ENCODE assay signal across 8 cellular contexts in the genomic region with DNA sequence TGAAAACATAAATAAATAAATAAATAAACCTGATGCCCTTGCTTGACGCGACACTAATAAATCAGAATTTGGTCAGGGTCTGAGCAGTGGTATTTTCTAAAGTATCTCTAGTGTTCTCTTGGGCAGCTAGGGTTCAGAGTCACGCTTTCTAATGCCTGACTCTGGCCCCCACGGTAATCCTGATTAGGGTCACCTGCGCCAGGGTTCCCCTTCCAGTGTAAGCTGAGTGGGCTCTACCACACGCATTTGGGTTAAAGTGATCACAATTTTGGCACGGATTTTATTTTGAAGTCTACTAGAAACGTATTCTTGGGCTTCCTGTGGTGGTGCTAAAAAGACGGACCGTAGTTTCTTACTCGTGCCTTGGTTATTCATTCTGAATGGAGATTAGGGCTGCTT. TPM values are rescaled to one million over a fixed set of nuclear protein-coding genes. Genes with fewer than 3 reads are reported as not detected.
DNase-seq lines count a peak whose midpoint lies in the region; ATAC-seq and TF ChIP-seq lines count a peak whose summit lies in the region.

No MANE protein-coding gene starts in this region.

- H3K4me3 ChIP-seq in AG04449 (ENCODE audit: low read depth, low read length) (peak overlapping the region; percentile 76), H7 (ENCODE audit: insufficient read depth, low read depth, low read length) (peak overlapping the region; percentile 59), right atrium auricular region (peak overlapping the region; percentile 70 to 75), smooth muscle cell (peak overlapping the region; percentile 73)

- H3K79me2 ChIP-seq in smooth muscle cell (ENCODE audit: low read depth), result peaks cover 39% of the 10 kb centered on the region

- H3K27me3 ChIP-seq in H7 (ENCODE audit: control insufficient read depth, insufficient read depth, low read length) (no peaks in the 10 kb centered on the region), right atrium auricular region (no peaks in the 10 kb centered on the region), smooth muscle cell (ENCODE audit: low read depth) (no peaks in the 10 kb centered on the region)

- DNase-seq in AG04449 (ENCODE audit: low read depth, low spot score), result no peak
- DNase-seq in H7, result peak; percentile 16
- no peak for DNase-seq in right atrium auricular region (ENCODE audit: low spot score)
- no peak for DNase-seq in smooth muscle cell (lab: John Stamatoyannopoulos, UW; ENCODE audit: unreplicated experiment)
- no peak for DNase-seq in mucosa of gallbladder (ENCODE audit: low spot score)
- no peak for DNase-seq in NCI-H1930 (lab: John Stamatoyannopoulos, UW)

- H3K27ac ChIP-seq in VCaP (peak overlapping the region; percentile 66), right atrium auricular region (peak overlapping the region; percentile 79 to 84), smooth muscle cell (ENCODE audit: low read depth) (peak overlapping the region; percentile 90)

- peak overlapping the region; percentile 77 for H2AFZ ChIP-seq in smooth muscle cell (ENCODE audit: low read depth)

- POLR2A ChIA-PET in AG04449 (lab: Yijun Ruan, JAX), result interaction anchor here (0.7 to 1.4 kb wide), 3 partner anchors 109 to 554 kb away, joined by 3 to 4 read pairs (median 3); a partner anchor contains a TSS

- peaks cover 10% of the 10 kb centered on the region for H3K36me3 ChIP-seq in H7 (replicated peaks; ENCODE audit: control insufficient read depth, insufficient read depth, low read length)
- H3K36me3 ChIP-seq in right atrium auricular region, result peaks cover 12% of the 10 kb centered on the region
- H3K36me3 ChIP-seq in smooth muscle cell (ENCODE audit: low read depth), result no peaks in the 10 kb centered on the region

- peak overlapping the region; percentile 89 for H3K9ac ChIP-seq in smooth muscle cell (ENCODE audit: low read depth)

- 9% methylated on average over 11 of the region's 11 CpGs for WGBS in smooth muscle cell (ENCODE audit: low lambda C conversion rate)

- peaks cover 0 to 23% of the 10 kb centered on the region in 2 donors for H3K4me1 ChIP-seq in right atrium auricular region
- H3K4me1 ChIP-seq in smooth muscle cell (ENCODE audit: low read depth), result peaks cover 14% of the 10 kb centered on the region

- TF ChIP-seq CTCF in AG04449 (IDR thresholded peaks at IDR 0.05; ENCODE audit: insufficient read depth, low read length, missing control alignments) (no peak), VCaP (conservative IDR thresholded peaks at IDR 0.05) (no peak), right atrium auricular region (IDR thresholded peaks at IDR 0.05) (no peak), smooth muscle cell (IDR thresholded peaks at IDR 0.05; ENCODE audit: borderline replicate concordance, insufficient read depth, poor library complexity, severe bottlenecking) (no peak)

- CTCF ChIA-PET in AG04449 (lab: Yijun Ruan, JAX), result interaction anchor here (0.6 to 3.9 kb wide), 8 partner anchors 10 to 568 kb away, joined by 4 to 32 read pairs (median 6); no protein-coding TSS in a partner anchor

- no peaks in the 10 kb centered on the region for H4K20me1 ChIP-seq in smooth muscle cell (ENCODE audit: low read depth)

- H3K9me3 ChIP-seq in right atrium auricular region, result no peaks in the 10 kb centered on the region
- no peaks in the 10 kb centered on the region for H3K9me3 ChIP-seq in smooth muscle cell (replicated peaks; ENCODE audit: low read depth)

- H3K4me2 ChIP-seq in smooth muscle cell, result peak overlapping the region; percentile 86

- H3F3A ChIP-seq in smooth muscle cell (ENCODE audit: low read depth), result no peaks in the 10 kb centered on the region

- no peak for ATAC-seq in HG03095 (IDR thresholded peaks at IDR 0.05; ENCODE audit: unreplicated experiment)

RNA-seq across cellular contexts. Expression of a gene that starts 0.7 kb away (rescaled TPM):
- 57.4 and 62.0 TPM in 2 replicates for total RNA-seq in H7 (2014; rRNA removed; shearing (Covaris generic))
- total RNA-seq in right atrium auricular region (10 to 100 TPM; 51.2 to 77.0 TPM), smooth muscle cell (31.5 and 38.4 TPM in 2 replicates), mucosa of gallbladder (39.7 TPM)
- polyA plus RNA-seq in smooth muscle cell, result 45.7 and 50.7 TPM in 2 replicates
